2 cellular contexts compared by ENCODE assay signal in genomic region chr12:113437729-113438100, GRCh38.
TF ChIP-seq lines count a peak whose summit lies in the region.

No MANE protein-coding gene starts in this region.

TF ChIP-seq in HEK293, 187 proteins besides CTCF, POLR2A, EP300 and RAD21:
- TF ChIP-seq GFI1B (tag by site-specific recombination; IDR thresholded peaks at IDR 0.05) (no peak), ZNF585B (tag by site-specific recombination; IDR thresholded peaks at IDR 0.05) (no peak), ZNF449 (tag by site-specific recombination; IDR thresholded peaks at IDR 0.05) (no peak), ZNF121 (tag by site-specific recombination; IDR thresholded peaks at IDR 0.05) (no peak), ZBTB17 (tag by site-specific recombination; IDR thresholded peaks at IDR 0.05) (0 out of 2 replicates have a peak, but pooled peaks have one; percentile 60), ZNF664 (tag by site-specific recombination; IDR thresholded peaks at IDR 0.05) (no peak)
TF ChIP-seq in HEK293: peak in this region for 1.

TF ChIP-seq in H1, 55 proteins besides CTCF, POLR2A, EP300 and RAD21:
- no peak for TF ChIP-seq ZNF274 (IDR thresholded peaks at IDR 0.05; ENCODE audit: borderline replicate concordance, extremely low read depth, low read length)
- no peak for TF ChIP-seq CHD7 (IDR thresholded peaks at IDR 0.05; ENCODE audit: insufficient replicate concordance, low read length)
- TF ChIP-seq ASH2L (IDR thresholded peaks at IDR 0.05; ENCODE audit: low read length), result no peak
- TF ChIP-seq JUN (IDR thresholded peaks at IDR 0.05; ENCODE audit: low read depth, low read length), result no peak
- TF ChIP-seq SP4 (IDR thresholded peaks at IDR 0.05; ENCODE audit: low read length), result no peak
- no peak for TF ChIP-seq SAP30 (IDR thresholded peaks at IDR 0.05; ENCODE audit: insufficient read depth, insufficient replicate concordance, low read length)
- no peak for TF ChIP-seq POLR2AphosphoS5 (IDR thresholded peaks at IDR 0.05; ENCODE audit: low read depth, low read length)
- no peak for TF ChIP-seq TEAD4 (IDR thresholded peaks at IDR 0.05; ENCODE audit: low read depth, low read length)
- no peak for TF ChIP-seq CBX5 (IDR thresholded peaks at IDR 0.05; ENCODE audit: low read depth, low read length)
- no peak for TF ChIP-seq SIRT6 (IDR thresholded peaks at IDR 0.05; ENCODE audit: low read length)
- TF ChIP-seq YY1 (IDR thresholded peaks at IDR 0.05; ENCODE audit: low read depth, low read length), result no peak
- TF ChIP-seq RFX5 (IDR thresholded peaks at IDR 0.05; ENCODE audit: borderline replicate concordance, low read depth, low read length), result no peak
- TF ChIP-seq JUND (IDR thresholded peaks at IDR 0.05; ENCODE audit: low read length), result no peak
- no peak for TF ChIP-seq CEBPB (IDR thresholded peaks at IDR 0.05; ENCODE audit: low read depth, low read length)
- no peak for TF ChIP-seq SRF (IDR thresholded peaks at IDR 0.05; ENCODE audit: low read depth, low read length)
- TF ChIP-seq SP2 (IDR thresholded peaks at IDR 0.05; ENCODE audit: low read length), result no peak
- no peak for TF ChIP-seq POU5F1 (IDR thresholded peaks at IDR 0.05; ENCODE audit: low read depth, low read length)
